13 cellular contexts compared by ENCODE assay signal in genomic region chr2:73063472-73063871, GRCh38. TPM values are rescaled to one million over a fixed set of nuclear protein-coding genes. Genes with fewer than 3 reads are reported as not detected.
A peak's percentile ranks its signal among the peaks of the same experiment; 100 is the strongest.
DNase-seq lines count a peak whose midpoint lies in the region; ATAC-seq, FAIRE-seq and TF ChIP-seq lines count a peak whose summit lies in the region.
"Had no signal": no experiment of that assay in that cellular context is flagged by ENCODE, and none has a peak within 500 bp of the region (broad histone marks: within the 10 kb centered on the region; RNA-seq: fewer than 3 reads in every experiment).

No MANE protein-coding gene starts in this region.

- H3K36me3 ChIP-seq in IMR-90 (ENCODE audit: control insufficient read depth, insufficient read depth, low read length) (peaks cover under 1% of the 10 kb centered on the region; the same call in 1 of the 2 replicates), mammary epithelial cell (ENCODE audit: insufficient read depth, low read length) (no peaks in the 10 kb centered on the region), mesodermal cell (ENCODE audit: control insufficient read depth, insufficient read depth, low read length) (peaks cover 7% of the 10 kb centered on the region), ovary (no peaks in the 10 kb centered on the region)

- peaks cover 79% of the 10 kb centered on the region for H3K79me2 ChIP-seq in mammary epithelial cell (ENCODE audit: insufficient read depth, low read length)

- H4K8ac ChIP-seq in IMR-90 (ENCODE audit: low read depth in 2 of 2, low read length in 2 of 2), result peak overlapping the region; percentile 58 to 81

- TF ChIP-seq CTCF in A549 (IDR thresholded peaks at IDR 0.05), result no peak
- TF ChIP-seq CTCF in IMR-90 (conservative IDR thresholded peaks at IDR 0.05; ENCODE audit: low read depth, low read length), result no peak
- no peak for TF ChIP-seq CTCF in mammary epithelial cell (conservative IDR thresholded peaks at IDR 0.05 in 1 of 2, IDR thresholded peaks at IDR 0.05 in 1 of 2; ENCODE audit: extremely low read depth in 1 of 2, insufficient read depth in 1 of 2, low read depth in 1 of 2, low read length in 2 of 2)
- TF ChIP-seq CTCF in ovary (IDR thresholded peaks at IDR 0.05), result no peak

- WGBS in A549 (ENCODE audit: missing lambda C conversion rate), result 50% methylated on average over 4 of the region's 4 CpGs
- 76% methylated on average over 2 of the region's 4 CpGs; no CpG with 5 or more reads in 1 of the 2 experiments for WGBS in IMR-90 (ENCODE audit: extremely low coverage in 2 of 2, insufficient read length in 1 of 2), 2 experiments
- WGBS in mammary epithelial cell (ENCODE audit: low coverage, missing lambda C conversion rate), result 53% methylated on average over 4 of the region's 4 CpGs
- WGBS in mesodermal cell (ENCODE audit: insufficient coverage in 2 of 2), 2 experiments, result 69 to 90% methylated on average over 2 to 3 of the region's 4 CpGs
- 66 to 84% (median 73%) methylated on average over 4 of the region's 4 CpGs for WGBS in ovary, 3 donors

- DNase-seq in A549 (ENCODE audit: low read depth in 1 of 2, low spot score in 1 of 2), result no peak
- DNase-seq in IMR-90, result no peak
- no peak for DNase-seq in mammary epithelial cell
- no peak for DNase-seq in HUDEP-2 (lab: John Stamatoyannopoulos, UW; ENCODE audit: unreplicated experiment in 76 of 76)
- DNase-seq in ovary, result no peak
- DNase-seq in KBM-7, result no peak
- no peak for DNase-seq in RCC 7860 (ENCODE audit: low spot score)
- DNase-seq: activated B cell treated with CpG ODN at 0.5 μM for 24 hours; activated naive CD4-positive, alpha-beta T cell treated with anti-CD3 and anti-CD28 coated beads, Interleukin-2, amount 50 U/mL, for 16 hours; central memory CD4-positive, alpha-beta T cell; NCI-H1048; stimulated activated CD4-positive, alpha-beta T cell treated with anti-CD3 and anti-CD28 coated beads, Interleukin-12 subunit alpha, Interleukin-12 subunit beta, amount 100 ng/mL, for 4 hours had no signal

- H3K9ac ChIP-seq in IMR-90 (ENCODE audit: low read depth, low read length) (no peak overlapping the region; the same call in 1 of the 2 replicates), mammary epithelial cell (ENCODE audit: insufficient read depth, low read length) (no peak overlapping the region)

- TF ChIP-seq POLR2A in A549 (IDR thresholded peaks at IDR 0.05; ENCODE audit: low read length) (no peak), IMR-90 (IDR thresholded peaks at IDR 0.05; ENCODE audit: low read depth, low read length) (no peak), ovary (IDR thresholded peaks at IDR 0.05) (no peak)

- CTCF ChIA-PET in A549 (lab: Yijun Ruan, JAX), result interaction anchor here (1.3 to 4.4 kb wide), 9 partner anchors 10 to 248 kb away, joined by 3 to 23 read pairs (median 5); no protein-coding TSS in a partner anchor
- CTCF ChIA-PET in IMR-90 (lab: Yijun Ruan, JAX), result no interaction called here
- CTCF ChIA-PET in mammary epithelial cell (lab: Charles Lee; ENCODE audit: low non-redundant PET), result interaction anchor here (0.6 kb wide), 2 partner anchors 47 to 170 kb away, joined by 3 to 4 read pairs; no protein-coding TSS in a partner anchor

- no peaks in the 10 kb centered on the region for H3K9me3 ChIP-seq in A549
- no peaks in the 10 kb centered on the region for H3K9me3 ChIP-seq in IMR-90 (ENCODE audit: control insufficient read depth, insufficient read depth, low read length)
- H3K9me3 ChIP-seq in mammary epithelial cell (replicated peaks; ENCODE audit: insufficient read depth, low read length), result no peaks in the 10 kb centered on the region
- no peaks in the 10 kb centered on the region for H3K9me3 ChIP-seq in mesodermal cell (ENCODE audit: control insufficient read depth, low read length)
- no peaks in the 10 kb centered on the region for H3K9me3 ChIP-seq in ovary

- intact Hi-C loops in IMR-90 (cut with micrococcal nuclease) (loop anchor here (5.0 kb wide), 1 partner anchor 41 kb away; no protein-coding TSS in a partner anchor), mammary epithelial cell (cut with micrococcal nuclease) (no loop called here), ovary (cut with DNase I) (no loop called here)

- FAIRE-seq in A549 (lab: Jason Lieb, UNC) (no peak), RCC 7860 (lab: Jason Lieb, UNC) (no peak)

- H3K14ac ChIP-seq in IMR-90 (replicated peaks; ENCODE audit: low read depth, low read length), result peak overlapping the region; percentile 89

- H3K4me1 ChIP-seq in A549, result peaks cover 45% of the 10 kb centered on the region
- peaks cover 15% of the 10 kb centered on the region for H3K4me1 ChIP-seq in IMR-90 (ENCODE audit: control insufficient read depth, insufficient read depth, low read length)
- peaks cover 28% of the 10 kb centered on the region for H3K4me1 ChIP-seq in mammary epithelial cell (ENCODE audit: insufficient read depth, low read length)
- peaks cover 22% of the 10 kb centered on the region for H3K4me1 ChIP-seq in mesodermal cell (ENCODE audit: control insufficient read depth, insufficient read depth, low read length, poor library complexity, severe bottlenecking)
- no peaks in the 10 kb centered on the region for H3K4me1 ChIP-seq in ovary (ENCODE audit: insufficient read depth)

- H3K4me3 ChIP-seq in A549, result peak overlapping the region; percentile 12; the same call in 2 of the 3 replicates
- H3K4me3 ChIP-seq in IMR-90 (ENCODE audit: insufficient read depth, low read depth, low read length), result no peak overlapping the region
- no peak overlapping the region for H3K4me3 ChIP-seq in mammary epithelial cell (replicated peaks in 1 of 3; ENCODE audit: insufficient read depth in 1 of 3, low read depth in 2 of 3, low read length in 3 of 3)
- H3K4me3 ChIP-seq in mesodermal cell (ENCODE audit: extremely low read depth, insufficient read depth, low read length, poor library complexity, severe bottlenecking), result no peak overlapping the region
- no peak overlapping the region for H3K4me3 ChIP-seq in ovary

- peak overlapping the region; percentile 88 for H2BK120ac ChIP-seq in IMR-90 (ENCODE audit: low read depth, low read length)

- H3K27me3 ChIP-seq in IMR-90 (ENCODE audit: control insufficient read depth, insufficient read depth, low read length) (no peaks in the 10 kb centered on the region), mammary epithelial cell (ENCODE audit: insufficient read depth, low read length) (no peaks in the 10 kb centered on the region), ovary (no peaks in the 10 kb centered on the region)

- in situ Hi-C loops in IMR-90 (cut with MboI; ENCODE audit: low sequenced_read_pairs), result no loop called here
- in situ Hi-C loops in mammary epithelial cell (cut with MboI; ENCODE audit: low sequenced_read_pairs in 2 of 2), result no loop called here
- in situ Hi-C loops in KBM-7 (cut with MboI; ENCODE audit: low pct_unique_long_range_greater_than_20kb, low sequenced_read_pairs), result no loop called here

- ATAC-seq in A549, result peak; percentile 37 to 48; a peak in 5 of 6 replicates
- ATAC-seq in IMR-90 (ENCODE audit: low read depth), result peak; percentile 21

- H3K4ac ChIP-seq in IMR-90 (ENCODE audit: low read depth, low read length), result peak overlapping the region; percentile 83

- POLR2A ChIA-PET in A549 (lab: Yijun Ruan, JAX) (interaction anchor here (0.7 to 1.8 kb wide), 2 partner anchors 50 to 114 kb away, joined by 3 to 7 read pairs; partner anchors contain the start of gene RAB11FIP5), IMR-90 (lab: Charles Lee; ENCODE audit: unreplicated experiment) (no interaction called here)

- peak overlapping the region; percentile 93 for H3K18ac ChIP-seq in IMR-90 (ENCODE audit: low read depth, low read length)

- BruUV-seq in IMR-90 (replicated peaks; lab: Mats Ljungman, UMichigan) (no TSS peak), mammary epithelial cell (replicated peaks; lab: Mats Ljungman, UMichigan) (no TSS peak)

- peak overlapping the region; percentile 92 for H2BK20ac ChIP-seq in IMR-90 (ENCODE audit: low read depth, low read length)

- no peak for TF ChIP-seq EP300 in A549 (IDR thresholded peaks at IDR 0.05)
- no peak for TF ChIP-seq EP300 in ovary (IDR thresholded peaks at IDR 0.05)

- peak overlapping the region; percentile 56 for H2AK5ac ChIP-seq in IMR-90 (ENCODE audit: low read depth, low read length)

- peaks cover 7% of the 10 kb centered on the region for H3K9me1 ChIP-seq in IMR-90 (ENCODE audit: insufficient read depth, low read length)

- no peak overlapping the region for H2AK9ac ChIP-seq in IMR-90 (replicated peaks; ENCODE audit: low read depth, low read length, poor library complexity)

- dilution Hi-C loops in IMR-90 (cut with HindIII; ENCODE audit: low sequenced_read_pairs, unreplicated experiment) (no loop called here), mammary epithelial cell (cut with HindIII; ENCODE audit: low sequenced_read_pairs) (no loop called here)

- peak overlapping the region; percentile 55; the same call in 1 of the 2 replicates for H3K23ac ChIP-seq in IMR-90 (ENCODE audit: low read depth, low read length)

- H3K4me2 ChIP-seq in A549 (peak overlapping the region; percentile 83), IMR-90 (ENCODE audit: low read depth, low read length) (peak overlapping the region; percentile 74), mammary epithelial cell (ENCODE audit: insufficient read depth, low read depth, low read length) (peak overlapping the region; percentile 68)

- H2BK5ac ChIP-seq in IMR-90 (ENCODE audit: low read depth, low read length, poor library complexity, severe bottlenecking), result peak overlapping the region; percentile 74

- peak overlapping the region; percentile 16 for H3K56ac ChIP-seq in IMR-90 (ENCODE audit: extremely low read depth, insufficient read depth, low read length)

- TF ChIP-seq RAD21 in A549 (conservative IDR thresholded peaks at IDR 0.05 in 1 of 2, IDR thresholded peaks at IDR 0.05 in 1 of 2), result no peak
- TF ChIP-seq RAD21 in IMR-90 (IDR thresholded peaks at IDR 0.05; ENCODE audit: low read length), result no peak

- H4K91ac ChIP-seq in IMR-90 (ENCODE audit: insufficient read depth, low read depth, low read length), result peak overlapping the region; percentile 79

- H2AFZ ChIP-seq in IMR-90 (replicated peaks; ENCODE audit: low read length, poor library complexity) (peak overlapping the region; percentile 7), mammary epithelial cell (ENCODE audit: low read depth, low read length) (peak overlapping the region; percentile 47)

- H3K27ac ChIP-seq in A549 (peak overlapping the region; percentile 92 to 95), IMR-90 (ENCODE audit: insufficient read depth, low read length) (peak overlapping the region; percentile 68), mammary epithelial cell (ENCODE audit: insufficient read depth, low read depth, low read length) (peak overlapping the region; percentile 52), mesodermal cell (ENCODE audit: low read depth, low read length, severe bottlenecking) (peak overlapping the region; percentile 72), ovary (no peak overlapping the region)

- H4K20me1 ChIP-seq in IMR-90 (ENCODE audit: insufficient read depth, low read length) (0 out of 2 replicates have a peak, but pooled peaks cover 3% of the 10 kb centered on the region), mammary epithelial cell (ENCODE audit: insufficient read depth, low read length) (no peaks in the 10 kb centered on the region)

- H4K5ac ChIP-seq in IMR-90 (ENCODE audit: low read depth, low read length), result peak overlapping the region; percentile 76

- H3K79me1 ChIP-seq in IMR-90 (ENCODE audit: low read depth in 1 of 2, low read length in 2 of 2), result peaks cover 35 to 77% of the 10 kb centered on the region in 2 experiments

- H2BK15ac ChIP-seq in IMR-90 (ENCODE audit: low read depth, low read length), result peak overlapping the region; percentile 63; the same call in 2 of the 3 replicates

RNA-seq across cellular contexts. Expression of gene SFXN5, which starts 8.0 kb away (rescaled TPM):
- polyA plus RNA-seq in A549 (2011; rRNA removed) (16.7 and 22.0 TPM in 2 replicates), A549 (2017; fragmentation: RNase III; extraction: RNeasy Plus Mini Kit Qiagen cat#74134 plus additional on column Dnase treatment) (18.2 to 20.4 TPM (median 19.6 TPM) in 3 replicates), IMR-90 (2012; rRNA removed) (14.3 and 17.0 TPM in 2 replicates), mammary epithelial cell (9.2 TPM), ovary (10 to 100 TPM in 1 of 2 donors, 1 to 10 TPM in 1; 4.3 to 14.1 TPM)
- 19.8 and 21.7 TPM in 2 replicates for polyA plus RNA-seq in A549 (2012; cell fraction: cytosol; rRNA removed)
- 60.1 and 76.2 TPM in 2 replicates for polyA plus RNA-seq in A549 (2012; cell fraction: nucleus; rRNA removed)
- polyA minus RNA-seq in A549 (2011; rRNA and poly(A)+ RNA removed), result 32.2 and 41.1 TPM in 2 replicates
- total RNA-seq in IMR-90 (2012; rRNA removed) (8.3 and 8.6 TPM in 2 replicates), mammary epithelial cell (10 to 100 TPM; 12.0 to 16.8 TPM), ovary (10 to 100 TPM in 4 of 7 donors, 1 to 10 TPM in 3; 7.7 to 19.3 (median 11.6) TPM)
- 7.1 and 7.6 TPM in 2 replicates for polyA plus RNA-seq in IMR-90 (2012; cell fraction: cytosol; rRNA removed)
- polyA plus RNA-seq in IMR-90 (2012; cell fraction: nucleus; rRNA removed; ENCODE audit: low replicate concordance), result 48.0 and 54.3 TPM in 2 replicates
- polyA minus RNA-seq in mammary epithelial cell, result 14.9 TPM
- 8.6 TPM for polyA plus RNA-seq in mesodermal cell (2013, experiment 1 of 2)
- 7.5 TPM for polyA plus RNA-seq in mesodermal cell (2013, experiment 2 of 2)

RNA-seq across cellular contexts. Expression of gene RAB11FIP5, which starts 49.3 kb away (rescaled TPM):
- polyA plus RNA-seq in A549 (2011; rRNA removed) (21.6 and 30.8 TPM in 2 replicates), A549 (2017; fragmentation: RNase III; extraction: RNeasy Plus Mini Kit Qiagen cat#74134 plus additional on column Dnase treatment) (18.7 to 21.8 TPM (median 21.7 TPM) in 3 replicates), IMR-90 (2012; rRNA removed) (34.5 and 36.0 TPM in 2 replicates), mammary epithelial cell (24.8 TPM), ovary (10 to 100 TPM; 19.2 to 57.3 TPM)
- 13.5 and 17.0 TPM in 2 replicates for polyA plus RNA-seq in A549 (2012; cell fraction: cytosol; rRNA removed)
- polyA plus RNA-seq in A549 (2012; cell fraction: nucleus; rRNA removed), result 16.9 and 20.7 TPM in 2 replicates
- 34.2 and 38.7 TPM in 2 replicates for polyA minus RNA-seq in A549 (2011; rRNA and poly(A)+ RNA removed)
- total RNA-seq in IMR-90 (2012; rRNA removed) (21.4 and 21.5 TPM in 2 replicates), mammary epithelial cell (10 to 100 TPM; 36.0 to 39.7 TPM), ovary (10 to 100 TPM; 16.1 to 33.2 (median 25.0) TPM)
- polyA plus RNA-seq in IMR-90 (2012; cell fraction: cytosol; rRNA removed), result 28.4 and 35.6 TPM in 2 replicates
- polyA plus RNA-seq in IMR-90 (2012; cell fraction: nucleus; rRNA removed; ENCODE audit: low replicate concordance), result 30.1 and 35.6 TPM in 2 replicates
- 71.9 TPM for polyA minus RNA-seq in mammary epithelial cell
- polyA plus RNA-seq in mesodermal cell (2013, experiment 1 of 2), result 17.4 TPM
- polyA plus RNA-seq in mesodermal cell (2013, experiment 2 of 2), result 16.0 TPM

Comparison
In these comparisons a context has a peak if more than half of its experiments do, and no peak if none do; other contexts are left out.
1. H3K27ac ChIP-seq: peak in A549 (2 of 2), IMR-90 (single experiment), mammary epithelial cell (single experiment) and mesodermal cell (single experiment); none in ovary (0 of 2).
2. Peak in every context shown above with its lines, with median percentiles within 50 percentile points of each other: H3K4me2 ChIP-seq.